ENCODE assay signal across 18 cellular contexts in genomic region chr20:41534170-41534569, GRCh38.
"Had no signal": no experiment of that assay in that cellular context is flagged by ENCODE, and none has a peak within 500 bp of the region (broad histone marks: within the 10 kb centered on the region; RNA-seq: fewer than 3 reads in every experiment).

No MANE protein-coding gene starts in this region.

- H3K4me2 ChIP-seq: neural progenitor cell had no signal

- H3K4me1 Mint-ChIP-seq: neural progenitor cell had no signal

- H3K4me1 ChIP-seq: neural progenitor cell, right atrium auricular region, suprapubic skin, upper lobe of right lung, vagina had no signal

- H3K4me3 ChIP-seq: dorsolateral prefrontal cortex, heart right ventricle, neural progenitor cell, ovary, right atrium auricular region, suprapubic skin, tibial artery, upper lobe of right lung, vagina had no signal

- H3K9me3 Mint-ChIP-seq: natural killer cell treated with Interleukin-12 subunit alpha and Interleukin-12 subunit beta and Interleukin-15 and Interleukin-18, amount 100 ng/mL, for 72 hours had no signal

- H3K27me3 ChIP-seq: dorsolateral prefrontal cortex, heart right ventricle, neural progenitor cell, ovary, right atrium auricular region, suprapubic skin, tibial artery, upper lobe of right lung, vagina had no signal

- DNase-seq: cortex of kidney; dorsolateral prefrontal cortex; effector CD8-positive, alpha-beta T cell; heart right ventricle; hypothalamus; nucleus accumbens; ovary; stimulated activated CD4-positive, alpha-beta T cell treated with anti-CD3 and anti-CD28 coated beads, Interleukin-2, amount 100 ng/mL, for 48 hours; stimulated activated naive CD4-positive, alpha-beta T cell treated with Interleukin-2 at 50 U/mL for 16 hours; tibial artery; upper lobe of right lung had no signal

- H3K27me3 Mint-ChIP-seq: natural killer cell treated with Interleukin-12 subunit alpha and Interleukin-12 subunit beta and Interleukin-15 and Interleukin-18, amount 100 ng/mL, for 72 hours had no signal

- H3K9ac ChIP-seq: neural progenitor cell had no signal

- H3K27ac Mint-ChIP-seq: mesothelial cell of epicardium; natural killer cell treated with Interleukin-12 subunit alpha and Interleukin-12 subunit beta and Interleukin-15 and Interleukin-18, amount 100 ng/mL, for 72 hours; neural progenitor cell had no signal

- H3K27ac ChIP-seq: dorsolateral prefrontal cortex, heart right ventricle, neural progenitor cell, ovary, right atrium auricular region, suprapubic skin, tibial artery, upper lobe of right lung, vagina had no signal

- H3K36me3 ChIP-seq: ovary had no signal

- H3K4me3 Mint-ChIP-seq: mesothelial cell of epicardium; natural killer cell treated with Interleukin-12 subunit alpha and Interleukin-12 subunit beta and Interleukin-15 and Interleukin-18, amount 100 ng/mL, for 72 hours; neural progenitor cell had no signal

- ATAC-seq: esophagus mucosa; heart right ventricle; natural killer cell treated with Interleukin-12 subunit alpha and Interleukin-12 subunit beta and Interleukin-15 and Interleukin-18, amount 100 ng/mL, for 72 hours; upper lobe of right lung had no signal

- H2AFZ ChIP-seq: neural progenitor cell had no signal

- H3K9me3 ChIP-seq: ovary, suprapubic skin, tibial artery, upper lobe of right lung, vagina had no signal
